32 cellular contexts compared by ENCODE assay signal in the genomic region with DNA sequence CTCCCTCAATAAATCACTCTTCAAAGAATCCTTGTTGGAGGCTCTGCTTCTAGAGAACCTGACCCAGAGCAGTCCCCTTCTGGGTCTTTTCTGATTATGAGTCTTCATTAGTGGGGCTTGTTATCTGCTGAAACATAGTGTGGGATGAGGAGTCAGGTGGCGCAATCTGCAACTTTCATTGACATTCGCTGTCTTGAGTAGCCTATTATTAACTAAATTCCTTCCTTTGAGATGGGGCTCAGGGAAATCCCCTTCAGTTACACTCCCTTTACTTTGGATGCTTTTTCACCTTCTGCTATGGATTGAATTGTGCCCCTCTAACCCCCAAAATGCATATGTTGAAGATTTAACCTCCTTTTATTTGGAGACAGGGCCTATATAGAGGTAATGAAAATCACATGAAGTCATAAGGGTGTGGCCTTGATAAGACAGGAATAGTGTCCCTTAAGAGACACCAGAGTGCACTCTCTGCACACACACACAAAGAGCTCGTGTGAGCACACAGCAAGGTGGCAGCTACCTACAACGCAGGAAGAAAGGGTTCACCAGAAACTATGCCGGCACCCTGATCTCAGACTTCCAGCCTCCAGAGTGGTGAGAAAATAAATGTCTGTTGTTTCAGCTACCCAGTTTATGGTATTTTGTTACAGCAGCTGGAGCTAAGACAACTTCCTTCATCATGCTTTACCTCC. TPM values are rescaled to one million over a fixed set of nuclear protein-coding genes. Genes with fewer than 3 reads are reported as not detected.
DNase-seq lines count a peak whose midpoint lies in the region; ATAC-seq, FAIRE-seq and TF ChIP-seq lines count a peak whose summit lies in the region.
"Had no signal": no experiment of that assay in that cellular context is flagged by ENCODE, and none has a peak within 500 bp of the region (broad histone marks: within the 10 kb centered on the region; RNA-seq: fewer than 3 reads in every experiment).

No MANE protein-coding gene starts in this region.

- H3K27me3 Mint-ChIP-seq in CD8-positive, alpha-beta memory T cell, result no peaks in the 10 kb centered on the region
- H3K27me3 Mint-ChIP-seq: activated CD4-positive, alpha-beta memory T cell treated with anti-CD3 and anti-CD28 coated beads for 36 hours; IgD-negative memory B cell; natural killer cell treated with Interleukin-12 subunit alpha and Interleukin-12 subunit beta and Interleukin-15 and Interleukin-18, amount 100 ng/mL, for 72 hours had no signal

- in situ Hi-C loops in GM12878 (cut with MboI), result no loop called here

- no peaks in the 10 kb centered on the region for H4K20me1 ChIP-seq in GM12878 (ENCODE audit: control insufficient read depth, insufficient read depth)

- POLR2A ChIA-PET in CD8-positive, alpha-beta memory T cell (lab: Charles Lee), result no interaction called here
- POLR2A ChIA-PET in HEK293 (lab: Yijun Ruan, JAX) (no interaction called here), GM12878 (lab: Charles Lee) (no interaction called here)

- ATAC-seq in GM12878, result no peak
- no peak for ATAC-seq in upper lobe of left lung (ENCODE audit: low FRiP score in 2 of 2)
- ATAC-seq in GM18873 (IDR thresholded peaks at IDR 0.05; ENCODE audit: low FRiP score, unreplicated experiment), result no peak
- no peak for ATAC-seq in GM21528 (IDR thresholded peaks at IDR 0.05; ENCODE audit: low FRiP score, unreplicated experiment)
- ATAC-seq: CD8-positive, alpha-beta T cell; gastrocnemius medialis; left cardiac atrium; natural killer cell treated with Interleukin-12 subunit alpha and Interleukin-12 subunit beta and Interleukin-15 and Interleukin-18, amount 100 ng/mL, for 72 hours had no signal

- H3K36me3 Mint-ChIP-seq in CD8-positive, alpha-beta memory T cell, result peaks cover 3 to 47% (median 10%) of the 10 kb centered on the region in 3 donors
- H3K36me3 Mint-ChIP-seq: natural killer cell treated with Interleukin-12 subunit alpha and Interleukin-12 subunit beta and Interleukin-15 and Interleukin-18, amount 100 ng/mL, for 72 hours had no signal

- SMC1A ChIA-PET in GM12878 (lab: Charles Lee; ENCODE audit: uncharacterized antibody, unreplicated experiment), result interaction anchor here (1.2 to 2.7 kb wide), 5 partner anchors 11 to 52 kb away, joined by 3 to 13 read pairs (median 5); no protein-coding TSS in a partner anchor

- H3K27me3 ChIP-seq in CD8-positive, alpha-beta memory T cell (ENCODE audit: insufficient read depth, low read length, poor library complexity, severe bottlenecking), result no peaks in the 10 kb centered on the region
- H3K27me3 ChIP-seq in GM12878 (replicated peaks in 1 of 2; ENCODE audit: control insufficient read depth in 2 of 2, insufficient read depth in 2 of 2, low read length in 1 of 2) (no peaks in the 10 kb centered on the region), upper lobe of left lung (no peaks in the 10 kb centered on the region)
- H3K27me3 ChIP-seq: gastrocnemius medialis, tibial artery had no signal

- H3K27ac Mint-ChIP-seq in CD8-positive, alpha-beta memory T cell, result peak overlapping the region in 5 of 8 donors; percentile 8 to 55 (median 23)
- H3K27ac Mint-ChIP-seq: activated CD4-positive, alpha-beta memory T cell treated with anti-CD3 and anti-CD28 coated beads for 36 hours; CD8-positive, alpha-beta T cell; HFFc6; IgD-negative memory B cell; natural killer cell treated with Interleukin-12 subunit alpha and Interleukin-12 subunit beta and Interleukin-15 and Interleukin-18, amount 100 ng/mL, for 72 hours; T-helper 2 cell treated with Interferon-gamma antibody and Interleukin-4, amounts not matched to agents 5 μg/mL and 100 μg/mL, for 36 hours had no signal

- WGBS in GM12878 (ENCODE audit: insufficient coverage, insufficient replicate concordance, low lambda C conversion rate, missing lambda C conversion rate), result 100% methylated on average over 5 of the region's 5 CpGs
- WGBS in upper lobe of left lung, 2 donors, result 78 to 79% methylated on average over 5 of the region's 5 CpGs

- no peak; the same call in 1 of the 2 replicates for TF ChIP-seq CTCF in HEK293 (tag by site-specific recombination; IDR thresholded peaks at IDR 0.05)
- peak in 1 of 3 experiments; percentile 18; a peak in 1 of 6 replicates for TF ChIP-seq CTCF in GM12878 (IDR thresholded peaks at IDR 0.05 in 2 of 3, conservative IDR thresholded peaks at IDR 0.05 in 1 of 3; ENCODE audit: control insufficient read depth in 2 of 3, extremely low read depth in 1 of 3, insufficient read depth in 1 of 3, low read depth in 3 of 3, low read length in 3 of 3)
- no peak for TF ChIP-seq CTCF in upper lobe of left lung (IDR thresholded peaks at IDR 0.05)

- no peak overlapping the region for H3K4me3 Mint-ChIP-seq in CD8-positive, alpha-beta memory T cell
- H3K4me3 Mint-ChIP-seq: activated CD4-positive, alpha-beta memory T cell treated with anti-CD3 and anti-CD28 coated beads for 36 hours; CD8-positive, alpha-beta T cell; HFFc6; IgD-negative memory B cell; natural killer cell treated with Interleukin-12 subunit alpha and Interleukin-12 subunit beta and Interleukin-15 and Interleukin-18, amount 100 ng/mL, for 72 hours; T-helper 2 cell treated with Interferon-gamma antibody and Interleukin-4, amounts not matched to agents 5 μg/mL and 100 μg/mL, for 36 hours had no signal

- RAD21 ChIA-PET in GM12878 (lab: Charles Lee; ENCODE audit: unreplicated experiment), result interaction anchor here (0.8 to 2.8 kb wide), 3 partner anchors 28 to 45 kb away, joined by 3 to 6 read pairs (median 4); no protein-coding TSS in a partner anchor

- no TSS peak for BruUV-seq in GM12878 (replicated peaks; lab: Mats Ljungman, UMichigan)

- no peaks in the 10 kb centered on the region for H3K79me2 ChIP-seq in GM12878 (ENCODE audit: control insufficient read depth, insufficient read depth, low read length)

- no peak overlapping the region for H3K4me2 ChIP-seq in GM12878 (ENCODE audit: control insufficient read depth, insufficient read depth)

- peak; percentile 2; the same call in 1 of the 2 replicates for TF ChIP-seq RAD21 in GM12878 (IDR thresholded peaks at IDR 0.05; ENCODE audit: insufficient read depth, low read depth, low read length)

- TF ChIP-seq POLR2A in GM12878 (IDR thresholded peaks at IDR 0.05; ENCODE audit: low read depth, low read length), result no peak
- no peak for TF ChIP-seq POLR2A in upper lobe of left lung (IDR thresholded peaks at IDR 0.05)

- H3K9me3 Mint-ChIP-seq in CD8-positive, alpha-beta memory T cell, result no peaks in the 10 kb centered on the region
- H3K9me3 Mint-ChIP-seq: activated CD4-positive, alpha-beta memory T cell treated with anti-CD3 and anti-CD28 coated beads for 36 hours; CD8-positive, alpha-beta T cell; HFFc6; IgD-negative memory B cell; natural killer cell treated with Interleukin-12 subunit alpha and Interleukin-12 subunit beta and Interleukin-15 and Interleukin-18, amount 100 ng/mL, for 72 hours; T-helper 2 cell treated with Interferon-gamma antibody and Interleukin-4, amounts not matched to agents 5 μg/mL and 100 μg/mL, for 36 hours had no signal

- intact Hi-C loops in GM12878 (cut with micrococcal nuclease; ENCODE audit: unreplicated experiment), result no loop called here

- no peak overlapping the region for H3K9ac ChIP-seq in GM12878 (ENCODE audit: control insufficient read depth, insufficient read depth, low read length)

- H3K4me1 Mint-ChIP-seq in CD8-positive, alpha-beta memory T cell, result peaks cover 0 to 20% (median 19%) of the 10 kb centered on the region in 3 donors
- H3K4me1 Mint-ChIP-seq: IgD-negative memory B cell had no signal

- no peaks in the 10 kb centered on the region for H3K9me3 ChIP-seq in CD8-positive, alpha-beta memory T cell (ENCODE audit: low read length)
- no peaks in the 10 kb centered on the region for H3K9me3 ChIP-seq in HEK293 (ENCODE audit: control insufficient read depth, insufficient read depth, low read depth, low read length)
- no peaks in the 10 kb centered on the region for H3K9me3 ChIP-seq in GM12878 (replicated peaks; ENCODE audit: control insufficient read depth, insufficient read depth, low read length)
- no peaks in the 10 kb centered on the region for H3K9me3 ChIP-seq in upper lobe of left lung
- H3K9me3 ChIP-seq: gastrocnemius medialis, tibial artery had no signal

- H2AFZ ChIP-seq in GM12878 (ENCODE audit: control insufficient read depth, low read depth, low read length), result no peak overlapping the region

- H3K36me3 ChIP-seq in CD8-positive, alpha-beta memory T cell (ENCODE audit: insufficient read depth, low read length), result no peaks in the 10 kb centered on the region
- H3K36me3 ChIP-seq in HEK293 (ENCODE audit: control insufficient read depth in 2 of 2, insufficient read depth in 1 of 2, low read length in 2 of 2) (peaks cover 0 to 31% of the 10 kb centered on the region in 2 experiments; a peak in 1 of 3 replicates), GM12878 (ENCODE audit: control insufficient read depth in 2 of 2, insufficient read depth in 2 of 2, low read length in 1 of 2) (peaks cover 0 to 9% of the 10 kb centered on the region in 2 experiments; a peak in 1 of 4 replicates), upper lobe of left lung (peaks cover 0 to 12% (median 4%) of the 10 kb centered on the region in 4 donors)
- H3K36me3 ChIP-seq: gastrocnemius medialis had no signal

- no peak for DNase-seq in CD8-positive, alpha-beta memory T cell
- no peak for DNase-seq in GM12878 (ENCODE audit: low read depth, low spot score)
- DNase-seq in left kidney (ENCODE audit: low read depth, low spot score), result peak; percentile 46
- DNase-seq in upper lobe of left lung, result no peak
- DNase-seq in activated CD8-positive, alpha-beta memory T cell treated with anti-CD3 and anti-CD28 coated beads for 24 hours, result no peak
- DNase-seq: activated CD4-positive, alpha-beta memory T cell treated with anti-CD3 and anti-CD28 coated beads for 36 hours; activated naive CD4-positive, alpha-beta T cell; activated T-cell treated with anti-CD3 and anti-CD28 coated beads for 4 hours; anterior cingulate cortex; CD8-positive, alpha-beta T cell; DND-41; gastrocnemius medialis; HFFc6; left cardiac atrium; MM.1S; NCI-H1436 treated with DMSO at 0.1 percent for 48 hours; NCI-H345; NK-92 treated with Interleukin-12 subunit alpha and Interleukin-12 subunit beta, amount 100 ng/mL, for 24 hours; stimulated activated CD4-positive, alpha-beta T cell treated with anti-CD3 and anti-CD28 coated beads, Interleukin-1b, Interleukin-23, amount 100 ng/mL, for 48 hours; stimulated activated naive CD4-positive, alpha-beta T cell; tibial artery had no signal

- H3K4me3 ChIP-seq in CD8-positive, alpha-beta memory T cell (ENCODE audit: low read length), result no peak overlapping the region
- H3K4me3 ChIP-seq in HEK293 (ENCODE audit: low read depth, low read length), result no peak overlapping the region
- no peak overlapping the region for H3K4me3 ChIP-seq in GM12878
- H3K4me3 ChIP-seq in upper lobe of left lung, result no peak overlapping the region
- H3K4me3 ChIP-seq: gastrocnemius medialis, SK-N-MC, tibial artery had no signal

- CTCF ChIA-PET in CD8-positive, alpha-beta memory T cell (lab: Charles Lee), result no interaction called here
- CTCF ChIA-PET in HEK293 (lab: Yijun Ruan, JAX), result interaction anchor here (1.0 to 1.7 kb wide), 3 partner anchors 35 to 360 kb away, joined by 3 to 5 read pairs (median 3); no protein-coding TSS in a partner anchor
- CTCF ChIA-PET in GM12878 (lab: Yijun Ruan, JAX), result interaction anchor here (0.7 to 1.7 kb wide), 7 partner anchors 18 to 101 kb away, joined by 3 to 6 read pairs (median 3); no protein-coding TSS in a partner anchor

- H3K4me1 ChIP-seq in CD8-positive, alpha-beta memory T cell (ENCODE audit: insufficient read depth, low read length), result no peaks in the 10 kb centered on the region
- no peaks in the 10 kb centered on the region for H3K4me1 ChIP-seq in HEK293 (ENCODE audit: control insufficient read depth, insufficient read depth, low read length)
- no peaks in the 10 kb centered on the region for H3K4me1 ChIP-seq in GM12878 (ENCODE audit: control insufficient read depth, insufficient read depth, low read length)
- H3K4me1 ChIP-seq in upper lobe of left lung, result peaks cover 0 to 3% (median 0%) of the 10 kb centered on the region in 4 donors
- H3K4me1 ChIP-seq: gastrocnemius medialis, tibial artery had no signal

- no peak for TF ChIP-seq EP300 in GM12878 (IDR thresholded peaks at IDR 0.05; ENCODE audit: borderline replicate concordance in 1 of 2, control insufficient read depth in 1 of 2, low read depth in 2 of 2, low read length in 2 of 2)
- TF ChIP-seq EP300 in upper lobe of left lung (IDR thresholded peaks at IDR 0.05), result no peak

- FAIRE-seq in GM12878 (lab: Jason Lieb, UNC), result no peak

- no peak overlapping the region for H3K27ac ChIP-seq in CD8-positive, alpha-beta memory T cell (ENCODE audit: low read depth, low read length)
- no peak overlapping the region for H3K27ac ChIP-seq in HEK293 (ENCODE audit: extremely low read depth, low read depth, low read length)
- H3K27ac ChIP-seq in GM12878 (ENCODE audit: control insufficient read depth, insufficient read depth), result no peak overlapping the region
- H3K27ac ChIP-seq in upper lobe of left lung, result no peak overlapping the region
- H3K27ac ChIP-seq: gastrocnemius medialis, SK-N-MC, tibial artery had no signal

RNA-seq across cellular contexts. Expression of a gene that starts 19.5 kb away (rescaled TPM):
- not detected for total RNA-seq in CD8-positive, alpha-beta memory T cell
- not detected for polyA plus RNA-seq in CD8-positive, alpha-beta memory T cell
- not detected in 2 replicates for total RNA-seq in GM12878 (2013; cell fraction: nucleolus; rRNA removed)
- not detected in 2 replicates for total RNA-seq in GM12878 (2014; rRNA removed)
- not detected in 2 replicates for total RNA-seq in GM12878 (2014; rRNA removed; fragmentation: Illumina TruSeq; extraction: Trizol)
- total RNA-seq in GM12878 (2021), result not detected in 2 replicates
- polyA plus RNA-seq in GM12878 (2011; ENCODE audit: low read depth), result 0.21 TPM
- 0.04 TPM in 1 of 2 replicates, not detected in the other for polyA plus RNA-seq in GM12878 (2011; rRNA removed)
- 0.04 TPM in 1 of 2 replicates, not detected in the other for polyA plus RNA-seq in GM12878 (2011; cell fraction: cytosol; rRNA removed)
- 0.23 TPM in 1 of 2 replicates, not detected in the other for polyA plus RNA-seq in GM12878 (2011; cell fraction: nucleus; rRNA removed)
- 0.17 and 0.37 TPM in 2 replicates for polyA plus RNA-seq in GM12878 (2012)
- polyA plus RNA-seq in GM12878 (2014; fragmentation: Illumina TruSeq; extraction: Trizol), result 0.12 TPM in 1 of 2 replicates, not detected in the other
- under 1 TPM in 1 of 2 experiments, not detected in 1; 0.13 TPM for polyA plus RNA-seq in GM12878 (2014; fragmentation: Nextera tagmentation; extraction: Ambion mirVana)
- polyA plus RNA-seq in GM12878 (2014; rRNA removed), result 0.26 TPM in 1 of 2 replicates, not detected in the other
- under 1 TPM in 1 of 2 experiments, not detected in 1; 0.11 TPM for polyA plus RNA-seq in GM12878 (2016; fragmentation: Nextera tagmentation; extraction: Ambion mirVana)
- not detected in 2 replicates for polyA minus RNA-seq in GM12878 (2011; rRNA and poly(A)+ RNA removed)
- polyA minus RNA-seq in GM12878 (2011; cell fraction: cytosol; rRNA and poly(A)+ RNA removed), result not detected in 2 replicates
- polyA minus RNA-seq in GM12878 (2011; cell fraction: nucleus; rRNA and poly(A)+ RNA removed), result not detected in 2 replicates
- total RNA-seq in upper lobe of left lung, result under 1 TPM in 1 of 6 donors, not detected in 5; 0.20 TPM
- total RNA-seq: activated CD4-positive, alpha-beta memory T cell treated with anti-CD3 and anti-CD28 coated beads for 36 hours; cardiac septum; CD8-positive, alpha-beta T cell; gastrocnemius medialis; HFFc6; left cardiac atrium; mesenteric fat pad; natural killer cell treated with Interleukin-12 subunit alpha and Interleukin-12 subunit beta and Interleukin-15 and Interleukin-18, amount 100 ng/mL, for 72 hours; posterior vena cava; skeletal muscle tissue had no signal

RNA-seq across cellular contexts. Expression of a gene that starts 23.9 kb away (rescaled TPM):
- 10 to 100 TPM; 17.2 to 17.4 TPM for total RNA-seq in CD8-positive, alpha-beta memory T cell
- polyA plus RNA-seq in CD8-positive, alpha-beta memory T cell, result 30.7 TPM
- 13.8 and 15.5 TPM in 2 replicates for total RNA-seq in GM12878 (2013; cell fraction: nucleolus; rRNA removed)
- total RNA-seq in GM12878 (2014; rRNA removed), result 20.4 and 24.6 TPM in 2 replicates
- 17.1 and 20.6 TPM in 2 replicates for total RNA-seq in GM12878 (2014; rRNA removed; fragmentation: Illumina TruSeq; extraction: Trizol)
- 13.5 and 14.5 TPM in 2 replicates for total RNA-seq in GM12878 (2021)
- polyA plus RNA-seq in GM12878 (2011; ENCODE audit: low read depth), result 17.5 TPM
- polyA plus RNA-seq in GM12878 (2011; rRNA removed), result 36.0 and 36.3 TPM in 2 replicates
- 30.2 and 33.3 TPM in 2 replicates for polyA plus RNA-seq in GM12878 (2011; cell fraction: cytosol; rRNA removed)
- polyA plus RNA-seq in GM12878 (2011; cell fraction: nucleus; rRNA removed), result 17.6 and 21.2 TPM in 2 replicates
- polyA plus RNA-seq in GM12878 (2012), result 12.5 and 12.8 TPM in 2 replicates
- 23.4 and 30.2 TPM in 2 replicates for polyA plus RNA-seq in GM12878 (2014; fragmentation: Illumina TruSeq; extraction: Trizol)
- polyA plus RNA-seq in GM12878 (2014; fragmentation: Nextera tagmentation; extraction: Ambion mirVana), result 10 to 100 TPM; 13.0 to 15.7 TPM
- 16.6 and 17.7 TPM in 2 replicates for polyA plus RNA-seq in GM12878 (2014; rRNA removed)
- 10 to 100 TPM; 20.2 to 24.2 TPM for polyA plus RNA-seq in GM12878 (2016; fragmentation: Nextera tagmentation; extraction: Ambion mirVana)
- polyA minus RNA-seq in GM12878 (2011; rRNA and poly(A)+ RNA removed), result 24.9 and 28.0 TPM in 2 replicates
- polyA minus RNA-seq in GM12878 (2011; cell fraction: cytosol; rRNA and poly(A)+ RNA removed), result 5.9 and 10.4 TPM in 2 replicates
- polyA minus RNA-seq in GM12878 (2011; cell fraction: nucleus; rRNA and poly(A)+ RNA removed), result 7.3 and 7.4 TPM in 2 replicates
- total RNA-seq in upper lobe of left lung, result 10 to 100 TPM; 14.8 to 52.4 (median 22.0) TPM

RNA-seq across cellular contexts. Expression of a gene that starts 32.0 kb away (rescaled TPM):
- 10 to 100 TPM; 57.2 to 57.8 TPM for total RNA-seq in CD8-positive, alpha-beta memory T cell
- polyA plus RNA-seq in CD8-positive, alpha-beta memory T cell, result 59.9 TPM
- total RNA-seq in GM12878 (2013; cell fraction: nucleolus; rRNA removed), result 106 and 127 TPM in 2 replicates
- total RNA-seq in GM12878 (2014; rRNA removed) (66.7 and 75.5 TPM in 2 replicates), GM12878 (2014; rRNA removed; fragmentation: Illumina TruSeq; extraction: Trizol) (135 TPM in 2 replicates), GM12878 (2021) (52.2 and 55.7 TPM in 2 replicates), upper lobe of left lung (10 to 100 TPM; 11.1 to 35.5 (median 15.8) TPM)
- 60.8 TPM for polyA plus RNA-seq in GM12878 (2011; ENCODE audit: low read depth)
- polyA plus RNA-seq in GM12878 (2011; rRNA removed) (86.9 and 161 TPM in 2 replicates), GM12878 (2014; fragmentation: Illumina TruSeq; extraction: Trizol) (127 and 172 TPM in 2 replicates), GM12878 (2014; fragmentation: Nextera tagmentation; extraction: Ambion mirVana) (100 to 1,000 TPM; 202 to 242 TPM), GM12878 (2014; rRNA removed) (82.6 and 99.2 TPM in 2 replicates), GM12878 (2016; fragmentation: Nextera tagmentation; extraction: Ambion mirVana) (100 to 1,000 TPM; 170 to 202 TPM)
- 21.1 and 22.0 TPM in 2 replicates for polyA plus RNA-seq in GM12878 (2011; cell fraction: cytosol; rRNA removed)
- polyA plus RNA-seq in GM12878 (2011; cell fraction: nucleus; rRNA removed), result 28.7 and 31.5 TPM in 2 replicates
- 57.6 and 67.2 TPM in 2 replicates for polyA plus RNA-seq in GM12878 (2012)
- 14.7 and 18.5 TPM in 2 replicates for polyA minus RNA-seq in GM12878 (2011; rRNA and poly(A)+ RNA removed)
- 8.2 and 9.7 TPM in 2 replicates for polyA minus RNA-seq in GM12878 (2011; cell fraction: cytosol; rRNA and poly(A)+ RNA removed)
- 25.1 and 30.4 TPM in 2 replicates for polyA minus RNA-seq in GM12878 (2011; cell fraction: nucleus; rRNA and poly(A)+ RNA removed)

RNA-seq across cellular contexts. Expression of a gene that starts 32.7 kb away (rescaled TPM):
- 10 to 100 TPM; 23.6 to 25.7 TPM for total RNA-seq in CD8-positive, alpha-beta memory T cell
- 8.3 TPM for polyA plus RNA-seq in CD8-positive, alpha-beta memory T cell
- total RNA-seq in GM12878 (2013; cell fraction: nucleolus; rRNA removed), result 10.5 and 12.8 TPM in 2 replicates
- total RNA-seq in GM12878 (2014; rRNA removed), result 15.2 and 17.2 TPM in 2 replicates
- 20.3 and 21.0 TPM in 2 replicates for total RNA-seq in GM12878 (2014; rRNA removed; fragmentation: Illumina TruSeq; extraction: Trizol)
- 22.1 and 22.4 TPM in 2 replicates for total RNA-seq in GM12878 (2021)
- 19.3 TPM for polyA plus RNA-seq in GM12878 (2011; ENCODE audit: low read depth)
- polyA plus RNA-seq in GM12878 (2011; rRNA removed), result 34.4 and 35.9 TPM in 2 replicates
- 24.7 and 27.5 TPM in 2 replicates for polyA plus RNA-seq in GM12878 (2011; cell fraction: cytosol; rRNA removed)
- polyA plus RNA-seq in GM12878 (2011; cell fraction: nucleus; rRNA removed), result 19.8 and 20.4 TPM in 2 replicates
- polyA plus RNA-seq in GM12878 (2012), result 17.7 and 24.4 TPM in 2 replicates
- 18.1 and 25.8 TPM in 2 replicates for polyA plus RNA-seq in GM12878 (2014; fragmentation: Illumina TruSeq; extraction: Trizol)
- 10 to 100 TPM; 11.0 to 18.4 TPM for polyA plus RNA-seq in GM12878 (2014; fragmentation: Nextera tagmentation; extraction: Ambion mirVana)
- 24.9 and 25.6 TPM in 2 replicates for polyA plus RNA-seq in GM12878 (2014; rRNA removed)
- 10 to 100 TPM; 23.9 to 25.3 TPM for polyA plus RNA-seq in GM12878 (2016; fragmentation: Nextera tagmentation; extraction: Ambion mirVana)
- polyA minus RNA-seq in GM12878 (2011; rRNA and poly(A)+ RNA removed), result 21.6 and 25.0 TPM in 2 replicates
- 10.4 and 13.6 TPM in 2 replicates for polyA minus RNA-seq in GM12878 (2011; cell fraction: cytosol; rRNA and poly(A)+ RNA removed)
- polyA minus RNA-seq in GM12878 (2011; cell fraction: nucleus; rRNA and poly(A)+ RNA removed), result 5.4 and 8.3 TPM in 2 replicates
- 10 to 100 TPM; 13.2 to 26.6 (median 17.6) TPM for total RNA-seq in upper lobe of left lung
